13 cellular contexts compared by ENCODE assay signal in genomic region chrX:40140706-40141499, GRCh38. TPM values are rescaled to one million over a fixed set of nuclear protein-coding genes. Genes with fewer than 3 reads are reported as not detected.
DNase-seq lines count a peak whose midpoint lies in the region; ATAC-seq, FAIRE-seq and TF ChIP-seq lines count a peak whose summit lies in the region.
"Had no signal": no experiment of that assay in that cellular context is flagged by ENCODE, and none has a peak within 500 bp of the region (broad histone marks: within the 10 kb centered on the region; RNA-seq: fewer than 3 reads in every experiment).

No MANE protein-coding gene starts in this region.

- intact Hi-C loops in mucosa of descending colon (cut with DNase I, micrococcal nuclease), result no loop called here

- no peaks in the 10 kb centered on the region for H3K9me3 ChIP-seq in mucosa of descending colon
- H3K9me3 ChIP-seq: Peyer's patch had no signal

- H3K4me1 ChIP-seq in mucosa of descending colon (ENCODE audit: low read depth), result peaks cover 4% of the 10 kb centered on the region

- H3K36me3 ChIP-seq in mucosa of descending colon (ENCODE audit: low read depth), result no peaks in the 10 kb centered on the region
- H3K36me3 ChIP-seq: Peyer's patch had no signal

- ATAC-seq in mucosa of descending colon, result peak; percentile 38
- ATAC-seq in GM21528 (IDR thresholded peaks at IDR 0.05; ENCODE audit: low FRiP score, unreplicated experiment), result no peak
- ATAC-seq: activated naive CD8-positive, alpha-beta T cell treated with anti-CD3 and anti-CD28 coated beads, Interleukin-2, amount 50 U/mL, for 24 hours had no signal

- H3K4me3 ChIP-seq in mucosa of descending colon, result no peak overlapping the region
- H3K4me3 ChIP-seq: Peyer's patch had no signal

- DNase-seq in SIG-M5 treated with dmso at 0.1 percent for 504 hours (lab: John Stamatoyannopoulos, UW; ENCODE audit: unreplicated experiment) (peak; percentile 16), SIG-M5 (lab: John Stamatoyannopoulos, UW) (no peak), fibroblast of gingiva (ENCODE audit: low read depth) (peak; percentile 56), mucosa of descending colon (peak in 2 of 3 donors; percentile 7 to 26), urothelium cell line (ENCODE audit: low spot score) (peak; percentile 26), RKO (ENCODE audit: low spot score) (no peak), frontal cortex (ENCODE audit: low spot score in 2 of 2) (no peak)
- DNase-seq: activated CD4-positive, alpha-beta T cell treated with anti-CD3 and anti-CD28 coated beads for 4 hours; activated naive CD8-positive, alpha-beta T cell treated with anti-CD3 and anti-CD28 coated beads, Interleukin-2, amount 50 U/mL, for 24 hours; NCI-H146; occipital lobe; Peyer's patch had no signal

- peak; percentile 20 for FAIRE-seq in urothelium cell line (lab: Jason Lieb, UNC)
- no peak for FAIRE-seq in frontal cortex (lab: Jason Lieb, UNC)

- no peak for TF ChIP-seq CTCF in mucosa of descending colon (IDR thresholded peaks at IDR 0.05)

RNA-seq across cellular contexts. Expression of gene BCOR, which starts 43.1 kb away (rescaled TPM):
- 10 to 100 TPM; 18.7 to 26.3 (median 23.6) TPM for total RNA-seq in mucosa of descending colon
- 26.5 TPM for total RNA-seq in frontal cortex

Comparison
In these comparisons a context has a peak if more than half of its experiments do, and no peak if none do; other contexts are left out.
1. DNase-seq: peak in SIG-M5 treated with dmso at 0.1 percent for 504 hours (single experiment), fibroblast of gingiva (single experiment), mucosa of descending colon (2 of 3) and urothelium cell line (single experiment); none in SIG-M5 (single experiment), RKO (single experiment) and frontal cortex (0 of 2).